1 cellular context compared by ENCODE assay signal in the genomic region with DNA sequence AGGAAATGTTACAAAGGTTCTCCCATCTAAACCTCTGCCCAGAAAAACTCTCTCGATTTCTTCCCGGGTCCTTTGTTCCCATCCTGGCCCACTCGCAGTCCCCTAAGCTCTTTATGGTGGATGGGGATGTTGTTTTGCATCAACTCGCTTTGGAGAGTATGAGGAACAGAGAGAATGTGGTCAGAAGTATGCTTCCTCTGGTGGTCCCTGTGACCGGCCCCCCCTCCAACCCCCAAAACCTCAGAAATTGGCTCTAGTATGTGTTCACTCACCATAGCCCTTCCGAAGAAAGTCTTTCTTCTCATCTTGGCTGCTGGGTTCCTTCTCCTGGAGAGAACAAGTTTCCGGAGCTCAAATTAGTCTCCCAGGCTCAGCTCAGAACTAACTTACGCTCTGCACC.
TF ChIP-seq lines count a peak whose summit lies in the region.

No MANE protein-coding gene starts in this region.

TF ChIP-seq in IMR-90, 13 proteins besides CTCF, POLR2A, EP300 and RAD21 (continued from another document):
- no peak for TF ChIP-seq MAFK (IDR thresholded peaks at IDR 0.05; ENCODE audit: low read depth, low read length)
- TF ChIP-seq, protein P1, sequence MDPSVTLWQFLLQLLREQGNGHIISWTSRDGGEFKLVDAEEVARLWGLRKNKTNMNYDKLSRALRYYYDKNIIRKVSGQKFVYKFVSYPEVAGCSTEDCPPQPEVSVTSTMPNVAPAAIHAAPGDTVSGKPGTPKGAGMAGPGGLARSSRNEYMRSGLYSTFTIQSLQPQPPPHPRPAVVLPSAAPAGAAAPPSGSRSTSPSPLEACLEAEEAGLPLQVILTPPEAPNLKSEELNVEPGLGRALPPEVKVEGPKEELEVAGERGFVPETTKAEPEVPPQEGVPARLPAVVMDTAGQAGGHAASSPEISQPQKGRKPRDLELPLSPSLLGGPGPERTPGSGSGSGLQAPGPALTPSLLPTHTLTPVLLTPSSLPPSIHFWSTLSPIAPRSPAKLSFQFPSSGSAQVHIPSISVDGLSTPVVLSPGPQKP (IDR thresholded peaks at IDR 0.05; ENCODE audit: borderline replicate concordance, low read depth, low read length), result no peak
- TF ChIP-seq RCOR1 (IDR thresholded peaks at IDR 0.05; ENCODE audit: insufficient replicate concordance, low read length), result no peak
- TF ChIP-seq RFX5 (IDR thresholded peaks at IDR 0.05; ENCODE audit: low read depth, low read length), result no peak
- TF ChIP-seq, protein P2, sequence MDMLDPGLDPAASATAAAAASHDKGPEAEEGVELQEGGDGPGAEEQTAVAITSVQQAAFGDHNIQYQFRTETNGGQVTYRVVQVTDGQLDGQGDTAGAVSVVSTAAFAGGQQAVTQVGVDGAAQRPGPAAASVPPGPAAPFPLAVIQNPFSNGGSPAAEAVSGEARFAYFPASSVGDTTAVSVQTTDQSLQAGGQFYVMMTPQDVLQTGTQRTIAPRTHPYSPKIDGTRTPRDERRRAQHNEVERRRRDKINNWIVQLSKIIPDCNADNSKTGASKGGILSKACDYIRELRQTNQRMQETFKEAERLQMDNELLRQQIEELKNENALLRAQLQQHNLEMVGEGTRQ (IDR thresholded peaks at IDR 0.05; ENCODE audit: low read depth, low read length), result no peak
- no peak for TF ChIP-seq MAZ (IDR thresholded peaks at IDR 0.05; ENCODE audit: borderline replicate concordance, low read depth, low read length)
- no peak for TF ChIP-seq SMC3 (IDR thresholded peaks at IDR 0.05; ENCODE audit: low read depth, low read length)
